In genomic region chr1:240687820-240688219, GRCh38 we compare ENCODE assay signal across 11 cellular contexts.
DNase-seq lines count a peak whose midpoint lies in the region; ATAC-seq and TF ChIP-seq lines count a peak whose summit lies in the region.
"Had no signal": no experiment of that assay in that cellular context is flagged by ENCODE, and none has a peak within 500 bp of the region (broad histone marks: within the 10 kb centered on the region; RNA-seq: fewer than 3 reads in every experiment).

No MANE protein-coding gene starts in this region.

- ATAC-seq in HG02678 (IDR thresholded peaks at IDR 0.05; ENCODE audit: unreplicated experiment) (peak; percentile 87), GM23338 (no peak)
- peak; percentile 55 for ATAC-seq in stimulated activated effector memory CD8-positive, alpha-beta T cell treated with anti-CD3 and anti-CD28 coated beads, Interleukin-12 subunit alpha, Interleukin-12 subunit beta, amount 100 ng/mL, for 72 hours

- H3K27ac ChIP-seq in GM23338 (ENCODE audit: low read depth), result no peak overlapping the region
- H3K27ac ChIP-seq: SJSA1, tibial nerve had no signal

- no peaks in the 10 kb centered on the region for H3F3A ChIP-seq in GM23338 (replicated peaks; ENCODE audit: low read depth)

- peak overlapping the region; percentile 56 for H3K27ac Mint-ChIP-seq in activated naive CD4-positive, alpha-beta T cell treated with anti-CD3 and anti-CD28 coated beads for 36 hours
- no peak overlapping the region for H3K27ac Mint-ChIP-seq in stimulated activated effector memory CD8-positive, alpha-beta T cell treated with anti-CD3 and anti-CD28 coated beads, Interleukin-12 subunit alpha, Interleukin-12 subunit beta, amount 100 ng/mL, for 72 hours
- no peak overlapping the region for H3K27ac Mint-ChIP-seq in GM23338

- no peak overlapping the region for H3K4me3 Mint-ChIP-seq in activated naive CD4-positive, alpha-beta T cell treated with anti-CD3 and anti-CD28 coated beads for 36 hours
- H3K4me3 Mint-ChIP-seq in stimulated activated effector memory CD8-positive, alpha-beta T cell treated with anti-CD3 and anti-CD28 coated beads, Interleukin-12 subunit alpha, Interleukin-12 subunit beta, amount 100 ng/mL, for 72 hours, result no peak overlapping the region
- H3K4me3 Mint-ChIP-seq in GM23338, result no peak overlapping the region

- peaks cover 9% of the 10 kb centered on the region for H3K4me1 Mint-ChIP-seq in activated naive CD4-positive, alpha-beta T cell treated with anti-CD3 and anti-CD28 coated beads for 36 hours (ENCODE audit: low read depth)
- H3K4me1 Mint-ChIP-seq in stimulated activated effector memory CD8-positive, alpha-beta T cell treated with anti-CD3 and anti-CD28 coated beads, Interleukin-12 subunit alpha, Interleukin-12 subunit beta, amount 100 ng/mL, for 72 hours, result peaks cover 6% of the 10 kb centered on the region
- peaks cover 14% of the 10 kb centered on the region for H3K4me1 Mint-ChIP-seq in GM23338

- no peaks in the 10 kb centered on the region for H3K36me3 Mint-ChIP-seq in activated naive CD4-positive, alpha-beta T cell treated with anti-CD3 and anti-CD28 coated beads for 36 hours (ENCODE audit: low read depth)
- no peaks in the 10 kb centered on the region for H3K36me3 Mint-ChIP-seq in stimulated activated effector memory CD8-positive, alpha-beta T cell treated with anti-CD3 and anti-CD28 coated beads, Interleukin-12 subunit alpha, Interleukin-12 subunit beta, amount 100 ng/mL, for 72 hours
- H3K36me3 Mint-ChIP-seq in GM23338 (ENCODE audit: low read depth), result no peaks in the 10 kb centered on the region

- H3K4me2 ChIP-seq in GM23338, result no peak overlapping the region

- intact Hi-C loops in activated naive CD4-positive, alpha-beta T cell treated with anti-CD3 and anti-CD28 coated beads for 36 hours (cut with micrococcal nuclease), result loop anchor here (1.0 kb wide), 1 partner anchor 75 kb away; no protein-coding TSS in a partner anchor

- no peaks in the 10 kb centered on the region for H3K9me3 Mint-ChIP-seq in activated naive CD4-positive, alpha-beta T cell treated with anti-CD3 and anti-CD28 coated beads for 36 hours
- no peaks in the 10 kb centered on the region for H3K9me3 Mint-ChIP-seq in stimulated activated effector memory CD8-positive, alpha-beta T cell treated with anti-CD3 and anti-CD28 coated beads, Interleukin-12 subunit alpha, Interleukin-12 subunit beta, amount 100 ng/mL, for 72 hours
- no peaks in the 10 kb centered on the region; the same call in 2 of the 3 replicates for H3K9me3 Mint-ChIP-seq in GM23338

- 0 out of 2 replicates have a peak, but pooled peaks cover 3% of the 10 kb centered on the region for H3K9me2 ChIP-seq in GM23338 (ENCODE audit: insufficient read depth)

- no peaks in the 10 kb centered on the region for H4K20me1 ChIP-seq in GM23338 (replicated peaks; ENCODE audit: insufficient read depth)

- DNase-seq in activated naive CD4-positive, alpha-beta T cell treated with anti-CD3 and anti-CD28 coated beads for 36 hours, result peak; percentile 54
- no peak for DNase-seq in activated naive CD4-positive, alpha-beta T cell (lab: John Stamatoyannopoulos, UW)
- DNase-seq in RPMI8226, result peak; percentile 15
- no peak for DNase-seq in stimulated activated effector memory CD8-positive, alpha-beta T cell treated with anti-CD3 and anti-CD28 coated beads, Interleukin-12 subunit alpha, Interleukin-12 subunit beta, amount 100 ng/mL, for 72 hours (ENCODE audit: low spot score in 2 of 2)
- DNase-seq in OCI-M2 (lab: John Stamatoyannopoulos, UW; ENCODE audit: unreplicated experiment), result no peak
- DNase-seq in GM23338 (ENCODE audit: low spot score), result no peak
- no peak for DNase-seq in NCI-H526 treated with DMSO at 0.1 percent for 48 hours (lab: John Stamatoyannopoulos, UW)
- DNase-seq: foreskin melanocyte had no signal

- no peaks in the 10 kb centered on the region for H3K36me3 ChIP-seq in GM23338 (ENCODE audit: insufficient read depth)
- H3K36me3 ChIP-seq: SJSA1, tibial nerve had no signal

- no peaks in the 10 kb centered on the region for H3K27me3 ChIP-seq in GM23338 (ENCODE audit: insufficient read depth)
- H3K27me3 ChIP-seq: SJSA1, tibial nerve had no signal

- peaks cover 18% of the 10 kb centered on the region for H3K4me1 ChIP-seq in GM23338 (ENCODE audit: insufficient read depth)
- H3K4me1 ChIP-seq: tibial nerve had no signal

- no peak overlapping the region for H3K4me3 ChIP-seq in GM23338
- H3K4me3 ChIP-seq: SJSA1, tibial nerve had no signal

- TF ChIP-seq CTCF in GM23338 (conservative IDR thresholded peaks at IDR 0.05; ENCODE audit: low read depth in 2 of 2), result no peak

- H2AFZ ChIP-seq in GM23338, result no peak overlapping the region

- CTCF ChIA-PET in activated naive CD4-positive, alpha-beta T cell treated with anti-CD3 and anti-CD28 coated beads for 36 hours (lab: Charles Lee), result no interaction called here

- H3K79me2 ChIP-seq in GM23338 (replicated peaks; ENCODE audit: insufficient read depth), result no peaks in the 10 kb centered on the region

- no peaks in the 10 kb centered on the region for H3K27me3 Mint-ChIP-seq in activated naive CD4-positive, alpha-beta T cell treated with anti-CD3 and anti-CD28 coated beads for 36 hours (ENCODE audit: low read depth)
- H3K27me3 Mint-ChIP-seq in GM23338 (ENCODE audit: insufficient read depth, low read depth, poor library complexity), result peaks cover 5% of the 10 kb centered on the region

TF ChIP-seq in GM23338, 12 proteins besides CTCF, POLR2A, EP300 and RAD21 (continues in another document):
- TF ChIP-seq ZNF331 (CRISPR knock-in tag; IDR thresholded peaks at IDR 0.05; ENCODE audit: low read depth) (no peak), EZH2phosphoT487 (IDR thresholded peaks at IDR 0.05; ENCODE audit: unreplicated experiment) (no peak), NANOG (IDR thresholded peaks at IDR 0.05; ENCODE audit: borderline replicate concordance) (no peak), CREB1 (CRISPR knock-in tag; IDR thresholded peaks at IDR 0.05; ENCODE audit: low read depth) (no peak), ETS1 (IDR thresholded peaks at IDR 0.05) (no peak), STAT1 (IDR thresholded peaks at IDR 0.05; ENCODE audit: unreplicated experiment) (no peak), POLR2AphosphoS5 (IDR thresholded peaks at IDR 0.05; ENCODE audit: low read depth) (no peak), REST (IDR thresholded peaks at IDR 0.05; ENCODE audit: unreplicated experiment) (no peak)

Comparison
In these comparisons a context has a peak if more than half of its experiments do, and no peak if none do; other contexts are left out.
1. DNase-seq: peak in activated naive CD4-positive, alpha-beta T cell treated with anti-CD3 and anti-CD28 coated beads for 36 hours (single experiment) and RPMI8226 (single experiment); none in activated naive CD4-positive, alpha-beta T cell (0 of 4), stimulated activated effector memory CD8-positive, alpha-beta T cell treated with anti-CD3 and anti-CD28 coated beads, Interleukin-12 subunit alpha, Interleukin-12 subunit beta, amount 100 ng/mL, for 72 hours (0 of 2), OCI-M2 (single experiment), GM23338 (single experiment) and NCI-H526 treated with DMSO at 0.1 percent for 48 hours (single experiment).